1 cellular context compared by ENCODE assay signal in the genomic region with DNA sequence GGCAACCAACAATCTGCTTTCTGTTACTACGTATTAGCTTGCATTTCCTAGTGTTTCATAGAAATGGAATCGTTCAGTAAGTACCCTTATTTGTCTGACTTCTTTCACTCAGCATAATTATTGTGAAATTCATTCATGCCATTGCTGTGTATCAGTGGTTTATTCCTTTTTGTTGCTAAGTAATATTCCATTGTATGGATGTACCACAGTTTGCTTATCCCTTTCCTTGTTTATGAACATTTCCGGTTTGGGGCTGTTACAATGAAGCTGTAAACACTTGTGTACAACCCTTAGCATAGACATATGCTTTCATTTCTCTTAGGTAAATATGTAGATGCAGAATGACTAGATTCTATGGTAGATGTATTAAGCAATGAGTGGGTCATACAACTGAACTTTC.
TF ChIP-seq lines count a peak whose summit lies in the region.

No MANE protein-coding gene starts in this region.

TF ChIP-seq in SK-N-SH, 30 proteins besides CTCF, POLR2A, EP300 and RAD21 (continued from another document):
- TF ChIP-seq, protein P1, sequence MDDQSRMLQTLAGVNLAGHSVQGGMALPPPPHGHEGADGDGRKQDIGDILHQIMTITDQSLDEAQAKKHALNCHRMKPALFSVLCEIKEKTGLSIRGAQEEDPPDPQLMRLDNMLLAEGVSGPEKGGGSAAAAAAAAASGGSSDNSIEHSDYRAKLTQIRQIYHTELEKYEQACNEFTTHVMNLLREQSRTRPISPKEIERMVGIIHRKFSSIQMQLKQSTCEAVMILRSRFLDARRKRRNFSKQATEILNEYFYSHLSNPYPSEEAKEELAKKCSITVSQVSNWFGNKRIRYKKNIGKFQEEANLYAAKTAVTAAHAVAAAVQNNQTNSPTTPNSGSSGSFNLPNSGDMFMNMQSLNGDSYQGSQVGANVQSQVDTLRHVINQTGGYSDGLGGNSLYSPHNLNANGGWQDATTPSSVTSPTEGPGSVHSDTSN (IDR thresholded peaks at IDR 0.05): no peak
- no peak for TF ChIP-seq EZH2phosphoT487 (IDR thresholded peaks at IDR 0.05; ENCODE audit: borderline replicate concordance, low read depth)
